In the genomic region with DNA sequence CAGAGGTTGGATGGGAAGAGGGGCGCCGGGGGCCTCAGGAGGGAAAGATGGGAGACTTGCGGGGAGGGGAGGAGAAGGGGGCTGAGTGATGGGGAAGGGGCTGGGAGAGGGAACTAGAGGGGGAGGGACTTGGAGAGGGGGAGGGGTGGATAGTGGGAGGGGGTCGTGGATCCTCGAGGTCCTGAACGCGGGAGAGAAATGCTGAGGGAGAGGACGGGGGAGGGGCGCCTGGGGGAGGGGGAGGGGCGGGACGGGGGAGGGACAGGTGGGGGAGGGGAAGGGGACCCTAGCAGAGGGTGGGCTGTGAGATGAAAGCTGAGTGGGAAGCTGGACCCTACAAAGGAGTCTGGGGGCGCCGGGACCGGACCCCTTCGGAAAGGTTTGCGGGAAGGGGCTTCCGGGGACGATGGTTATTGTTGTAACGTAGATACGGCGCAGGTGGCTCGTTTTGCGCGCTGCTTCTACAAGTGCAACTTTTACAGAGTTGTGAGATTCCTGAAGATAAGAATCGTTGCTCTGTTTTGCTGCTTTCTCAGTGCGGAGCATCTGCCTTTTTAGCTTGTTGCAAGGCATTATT, we compare ENCODE assay signal across 1 cellular context.
TF ChIP-seq lines count a peak whose summit lies in the region.

No MANE protein-coding gene starts in this region.

TF ChIP-seq in liver, 16 proteins besides CTCF, POLR2A, EP300 and RAD21 (continued from another document):
- no peak for TF ChIP-seq ZBTB33 (IDR thresholded peaks at IDR 0.05)
- TF ChIP-seq GABPA (IDR thresholded peaks at IDR 0.05 in 1 of 2, conservative IDR thresholded peaks at IDR 0.05 in 1 of 2), result no peak
- no peak for TF ChIP-seq NR2F2 (IDR thresholded peaks at IDR 0.05)
- TF ChIP-seq HNF4G (IDR thresholded peaks at IDR 0.05), result no peak
- TF ChIP-seq SP1 (IDR thresholded peaks at IDR 0.05), result no peak
